16 cellular contexts compared by ENCODE assay signal in the genomic region with DNA sequence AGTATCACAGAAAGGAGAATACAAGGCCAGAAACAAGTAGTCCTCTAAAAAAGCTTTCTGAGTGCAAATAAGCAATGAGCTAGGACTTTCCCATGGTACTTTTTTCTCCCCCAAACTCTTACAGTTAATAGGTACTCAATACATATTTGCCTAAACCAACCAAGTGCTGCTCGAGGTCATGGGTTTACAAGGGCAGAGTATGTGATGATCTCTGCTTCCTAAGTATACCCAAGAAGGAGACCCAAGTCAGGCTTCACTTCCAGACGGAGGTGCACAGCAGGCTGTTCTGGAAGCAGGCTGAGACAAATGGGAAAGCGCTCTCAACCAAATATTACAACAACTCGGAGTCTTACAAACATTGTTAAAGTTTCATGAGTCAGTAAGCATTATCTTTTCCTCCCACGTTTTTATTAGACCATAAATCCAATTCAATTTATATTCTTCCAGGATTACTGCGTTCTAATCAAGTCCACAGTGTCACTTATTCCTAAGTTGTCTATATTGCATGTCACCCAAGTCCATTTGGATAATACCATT. TPM values are rescaled to one million over a fixed set of nuclear protein-coding genes. Genes with fewer than 3 reads are reported as not detected.
A peak's percentile ranks its signal among the peaks of the same experiment; 100 is the strongest.
DNase-seq lines count a peak whose midpoint lies in the region; ATAC-seq and TF ChIP-seq lines count a peak whose summit lies in the region.
"Had no signal": no experiment of that assay in that cellular context is flagged by ENCODE, and none has a peak within 500 bp of the region (broad histone marks: within the 10 kb centered on the region; RNA-seq: fewer than 3 reads in every experiment).

No MANE protein-coding gene starts in this region.

- peaks cover 84% of the 10 kb centered on the region for H4K20me1 ChIP-seq in neural progenitor cell (ENCODE audit: low read depth)

- H3K4me1 ChIP-seq in neural progenitor cell = peaks cover 73% of the 10 kb centered on the region
- H3K4me1 ChIP-seq: right lobe of liver had no signal

- H3K4me3 Mint-ChIP-seq in activated T-cell treated with anti-CD3 and anti-CD28 coated beads, Interleukin-2, amount 50 U/mL, for 4 hours = peak overlapping the region; percentile 98
- H3K4me3 Mint-ChIP-seq in activated naive CD8-positive, alpha-beta T cell treated with anti-CD3 and anti-CD28 coated beads, Interleukin-2, amount 50 U/mL, for 24 hours = peak overlapping the region; percentile 98
- H3K4me3 Mint-ChIP-seq in neural progenitor cell = no peak overlapping the region

- H3K4me3 ChIP-seq in neural progenitor cell = no peak overlapping the region
- H3K4me3 ChIP-seq: heart left ventricle, right lobe of liver, upper lobe of left lung had no signal

- H3K9me3 ChIP-seq in neural progenitor cell (ENCODE audit: low read depth) = no peaks in the 10 kb centered on the region
- H3K9me3 ChIP-seq: heart left ventricle, right lobe of liver, upper lobe of left lung had no signal

- peaks cover 100% of the 10 kb centered on the region for H3K79me2 ChIP-seq in neural progenitor cell (ENCODE audit: low read depth)

- H3K27ac ChIP-seq in neural progenitor cell = no peak overlapping the region
- H3K27ac ChIP-seq: heart left ventricle, right lobe of liver, upper lobe of left lung had no signal

- no peak for DNase-seq in activated T-cell treated with anti-CD3 and anti-CD28 coated beads, Interleukin-2, amount 50 U/mL, for 4 hours
- DNase-seq in activated T-cell treated with anti-CD3 and anti-CD28 coated beads, Interleukin-2, amount 50 U/mL, for 48 hours = no peak
- DNase-seq in activated naive CD8-positive, alpha-beta T cell treated with anti-CD3 and anti-CD28 coated beads, Interleukin-2, amount 50 U/mL, for 24 hours = no peak
- DNase-seq in neural progenitor cell (ENCODE audit: low spot score) = no peak
- DNase-seq in GDM1 (lab: John Stamatoyannopoulos, UW) = no peak
- no peak for DNase-seq in AML-193 (lab: John Stamatoyannopoulos, UW)
- DNase-seq: activated CD4-positive, CD25-positive, alpha-beta regulatory T cell; amygdala; DMS79; heart left ventricle; right lobe of liver; stimulated activated naive CD4-positive, alpha-beta T cell treated with Interleukin-2 at 50 U/mL for 16 hours; upper lobe of left lung had no signal

- no peak for ATAC-seq in activated T-cell treated with anti-CD3 and anti-CD28 coated beads, Interleukin-2, amount 50 U/mL, for 4 hours
- ATAC-seq in HG02885 (IDR thresholded peaks at IDR 0.05; ENCODE audit: poor library complexity, unreplicated experiment) (peak; percentile 55), HG02798 (IDR thresholded peaks at IDR 0.05; ENCODE audit: poor library complexity, unreplicated experiment) (no peak)
- peak; percentile 4 for ATAC-seq in activated naive CD8-positive, alpha-beta T cell treated with anti-CD3 and anti-CD28 coated beads, Interleukin-2, amount 50 U/mL, for 24 hours
- ATAC-seq: heart left ventricle, right lobe of liver had no signal

- H3K4me2 ChIP-seq in neural progenitor cell = no peak overlapping the region

- no peaks in the 10 kb centered on the region for H3K36me3 ChIP-seq in neural progenitor cell
- H3K36me3 ChIP-seq: right lobe of liver, upper lobe of left lung had no signal

- H3K27me3 Mint-ChIP-seq in activated T-cell treated with anti-CD3 and anti-CD28 coated beads, Interleukin-2, amount 50 U/mL, for 4 hours (ENCODE audit: low read depth) = no peaks in the 10 kb centered on the region
- H3K27me3 Mint-ChIP-seq in activated naive CD8-positive, alpha-beta T cell treated with anti-CD3 and anti-CD28 coated beads, Interleukin-2, amount 50 U/mL, for 24 hours = no peaks in the 10 kb centered on the region
- no peaks in the 10 kb centered on the region for H3K27me3 Mint-ChIP-seq in neural progenitor cell (ENCODE audit: insufficient read depth, low read depth)

- peaks cover 48% of the 10 kb centered on the region for H3K36me3 Mint-ChIP-seq in activated T-cell treated with anti-CD3 and anti-CD28 coated beads, Interleukin-2, amount 50 U/mL, for 4 hours (ENCODE audit: insufficient read depth)
- peaks cover 79% of the 10 kb centered on the region for H3K36me3 Mint-ChIP-seq in activated naive CD8-positive, alpha-beta T cell treated with anti-CD3 and anti-CD28 coated beads, Interleukin-2, amount 50 U/mL, for 24 hours (ENCODE audit: low read depth)
- H3K36me3 Mint-ChIP-seq in neural progenitor cell = peaks cover 23% of the 10 kb centered on the region

- no peak for TF ChIP-seq CTCF in neural progenitor cell (IDR thresholded peaks at IDR 0.05)

- H3K9ac ChIP-seq in neural progenitor cell = no peak overlapping the region

- peak overlapping the region; percentile 98 for H3K27ac Mint-ChIP-seq in activated naive CD8-positive, alpha-beta T cell treated with anti-CD3 and anti-CD28 coated beads, Interleukin-2, amount 50 U/mL, for 24 hours
- H3K27ac Mint-ChIP-seq in neural progenitor cell = peak overlapping the region; percentile 30

- H2AFZ ChIP-seq in neural progenitor cell (replicated peaks) = no peak overlapping the region

- H3K27me3 ChIP-seq in neural progenitor cell = no peaks in the 10 kb centered on the region
- H3K27me3 ChIP-seq: heart left ventricle, right lobe of liver, upper lobe of left lung had no signal

- peaks cover 96% of the 10 kb centered on the region for H3K4me1 Mint-ChIP-seq in activated T-cell treated with anti-CD3 and anti-CD28 coated beads, Interleukin-2, amount 50 U/mL, for 4 hours (ENCODE audit: low read depth)
- peaks cover 98% of the 10 kb centered on the region for H3K4me1 Mint-ChIP-seq in activated naive CD8-positive, alpha-beta T cell treated with anti-CD3 and anti-CD28 coated beads, Interleukin-2, amount 50 U/mL, for 24 hours
- H3K4me1 Mint-ChIP-seq in neural progenitor cell = peaks cover 43% of the 10 kb centered on the region

- no peaks in the 10 kb centered on the region for H3K9me3 Mint-ChIP-seq in activated T-cell treated with anti-CD3 and anti-CD28 coated beads, Interleukin-2, amount 50 U/mL, for 4 hours
- no peaks in the 10 kb centered on the region for H3K9me3 Mint-ChIP-seq in activated naive CD8-positive, alpha-beta T cell treated with anti-CD3 and anti-CD28 coated beads, Interleukin-2, amount 50 U/mL, for 24 hours
- no peaks in the 10 kb centered on the region for H3K9me3 Mint-ChIP-seq in neural progenitor cell
- H3K9me3 Mint-ChIP-seq: T-helper 2 cell treated with Interferon-gamma antibody and Interleukin-4, amounts not matched to agents 5 μg/mL and 100 μg/mL, for 36 hours had no signal

- peaks cover 29% of the 10 kb centered on the region for H3F3A ChIP-seq in neural progenitor cell (ENCODE audit: low read depth)

RNA-seq across cellular contexts. Expression of a gene that starts 8.1 kb away (rescaled TPM):
- total RNA-seq in activated T-cell treated with anti-CD3 and anti-CD28 coated beads, Interleukin-2, amount 50 U/mL, for 4 hours = 100 to 1,000 TPM; 481 to 505 (median 485) TPM
- total RNA-seq in neural progenitor cell (ENCODE audit: low replicate concordance) = 149 and 167 TPM in 2 replicates

Comparison
In these comparisons a context has a peak if more than half of its experiments do, and no peak if none do; other contexts are left out.
1. ATAC-seq: peak in HG02885 (single experiment) and activated naive CD8-positive, alpha-beta T cell treated with anti-CD3 and anti-CD28 coated beads, Interleukin-2, amount 50 U/mL, for 24 hours (single experiment); none in activated T-cell treated with anti-CD3 and anti-CD28 coated beads, Interleukin-2, amount 50 U/mL, for 4 hours (0 of 2) and HG02798 (single experiment).